ENCODE assay signal across 1 cellular context in the genomic region with DNA sequence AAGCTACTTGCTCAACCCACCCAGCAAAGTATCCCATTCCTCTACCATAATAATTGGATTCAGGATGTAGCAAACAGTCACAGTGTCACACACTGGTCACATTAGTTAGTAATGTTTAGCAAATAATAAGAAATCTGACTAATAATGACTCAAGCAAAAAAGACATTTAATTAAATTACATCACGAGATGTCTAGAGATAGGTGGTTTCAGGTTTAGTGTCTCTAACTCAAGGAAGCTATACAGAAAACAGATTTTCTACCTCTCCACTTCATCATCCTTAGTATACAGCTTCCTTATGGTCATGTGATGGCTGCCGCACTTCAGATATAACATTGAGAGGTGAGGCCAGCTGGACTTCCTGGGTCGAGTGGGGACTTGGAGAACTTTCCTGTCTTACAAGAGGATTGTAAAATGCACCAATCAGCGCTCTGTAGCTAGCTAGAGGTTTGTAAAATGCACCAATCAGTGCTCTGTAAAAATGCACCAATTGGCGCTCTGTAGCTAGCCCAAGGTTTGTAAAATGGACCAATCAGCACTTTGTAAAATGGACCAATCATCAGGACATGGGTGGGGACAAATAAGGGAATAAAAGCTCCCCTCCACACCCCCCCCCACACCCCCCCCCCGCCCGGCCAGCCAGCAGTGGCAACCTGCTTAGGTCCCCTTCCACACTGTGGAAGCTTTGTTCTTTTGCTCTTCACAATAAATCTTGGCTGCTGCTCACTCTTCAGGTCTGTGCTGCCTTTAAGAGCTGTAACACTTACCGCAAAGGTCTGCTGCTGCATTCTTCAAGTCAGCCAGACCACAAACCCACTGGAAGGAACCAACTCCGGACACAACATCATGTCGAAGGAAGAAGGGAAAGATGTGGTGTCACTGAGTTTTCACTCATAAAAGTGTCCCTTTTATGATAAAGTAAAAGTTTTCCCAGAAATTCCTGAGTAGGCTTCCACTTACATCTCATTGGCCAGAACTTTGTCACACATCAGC.
TF ChIP-seq lines count a peak whose summit lies in the region.

No MANE protein-coding gene starts in this region.

TF ChIP-seq in K562, 482 proteins besides CTCF, POLR2A, EP300 and RAD21:
- no peak for TF ChIP-seq BDP1 (IDR thresholded peaks at IDR 0.05; ENCODE audit: insufficient read depth, insufficient read length)
- no peak for TF ChIP-seq GTF2F1 (IDR thresholded peaks at IDR 0.05; ENCODE audit: low read depth, low read length)
- TF ChIP-seq ZNF175 (CRISPR knock-in tag; IDR thresholded peaks at IDR 0.05; ENCODE audit: low read depth), result no peak
- no peak for TF ChIP-seq ZBTB1 (CRISPR knock-in tag; IDR thresholded peaks at IDR 0.05; ENCODE audit: borderline replicate concordance, low read depth)
- no peak for TF ChIP-seq HOXB6 (CRISPR knock-in tag; IDR thresholded peaks at IDR 0.05; ENCODE audit: borderline replicate concordance)
- TF ChIP-seq, protein P1, sequence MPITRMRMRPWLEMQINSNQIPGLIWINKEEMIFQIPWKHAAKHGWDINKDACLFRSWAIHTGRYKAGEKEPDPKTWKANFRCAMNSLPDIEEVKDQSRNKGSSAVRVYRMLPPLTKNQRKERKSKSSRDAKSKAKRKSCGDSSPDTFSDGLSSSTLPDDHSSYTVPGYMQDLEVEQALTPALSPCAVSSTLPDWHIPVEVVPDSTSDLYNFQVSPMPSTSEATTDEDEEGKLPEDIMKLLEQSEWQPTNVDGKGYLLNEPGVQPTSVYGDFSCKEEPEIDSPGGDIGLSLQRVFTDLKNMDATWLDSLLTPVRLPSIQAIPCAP (CRISPR knock-in tag; IDR thresholded peaks at IDR 0.05; ENCODE audit: borderline replicate concordance), result no peak
- peak; percentile 10 for TF ChIP-seq FOS (IDR thresholded peaks at IDR 0.05; ENCODE audit: extremely low read depth, insufficient read length)
- no peak for TF ChIP-seq SMAD2 (IDR thresholded peaks at IDR 0.05; ENCODE audit: low read depth, low read length)
- no peak for TF ChIP-seq GABPB1 (CRISPR knock-in tag; IDR thresholded peaks at IDR 0.05)
- TF ChIP-seq KDM2B (CRISPR knock-in tag; IDR thresholded peaks at IDR 0.05), result no peak
- TF ChIP-seq BMI1 (IDR thresholded peaks at IDR 0.05; ENCODE audit: low read length), result no peak
- TF ChIP-seq ZEB2 (IDR thresholded peaks at IDR 0.05), result no peak
- TF ChIP-seq MTA1 (IDR thresholded peaks at IDR 0.05; ENCODE audit: borderline replicate concordance), result no peak
- TF ChIP-seq ARID1B (IDR thresholded peaks at IDR 0.05), result no peak
- TF ChIP-seq NFYB (IDR thresholded peaks at IDR 0.05; ENCODE audit: extremely low read depth, insufficient read length), result peak; percentile 35
- peak; percentile 61 for TF ChIP-seq ZNF316 (IDR thresholded peaks at IDR 0.05)
- TF ChIP-seq SMARCA4 (IDR thresholded peaks at IDR 0.05), result no peak
- TF ChIP-seq C11orf30 (IDR thresholded peaks at IDR 0.05; ENCODE audit: low read depth), result peak; percentile 50; the same call in 1 of the 2 replicates
- TF ChIP-seq TOE1 (IDR thresholded peaks at IDR 0.05; ENCODE audit: borderline replicate concordance), result no peak
- no peak for TF ChIP-seq TOE1 (CRISPR knock-in tag; IDR thresholded peaks at IDR 0.05; ENCODE audit: borderline replicate concordance, low read depth)
- TF ChIP-seq, protein P2, sequence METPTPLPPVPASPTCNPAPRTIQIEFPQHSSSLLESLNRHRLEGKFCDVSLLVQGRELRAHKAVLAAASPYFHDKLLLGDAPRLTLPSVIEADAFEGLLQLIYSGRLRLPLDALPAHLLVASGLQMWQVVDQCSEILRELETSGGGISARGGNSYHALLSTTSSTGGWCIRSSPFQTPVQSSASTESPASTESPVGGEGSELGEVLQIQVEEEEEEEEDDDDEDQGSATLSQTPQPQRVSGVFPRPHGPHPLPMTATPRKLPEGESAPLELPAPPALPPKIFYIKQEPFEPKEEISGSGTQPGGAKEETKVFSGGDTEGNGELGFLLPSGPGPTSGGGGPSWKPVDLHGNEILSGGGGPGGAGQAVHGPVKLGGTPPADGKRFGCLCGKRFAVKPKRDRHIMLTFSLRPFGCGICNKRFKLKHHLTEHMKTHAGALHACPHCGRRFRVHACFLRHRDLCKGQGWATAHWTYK (CRISPR knock-in tag; IDR thresholded peaks at IDR 0.05), result no peak
- TF ChIP-seq ZNF551 (CRISPR knock-in tag; IDR thresholded peaks at IDR 0.05), result no peak
- no peak for TF ChIP-seq CBX8 (IDR thresholded peaks at IDR 0.05; ENCODE audit: borderline replicate concordance, extremely low read depth, low read depth, low read length, poor library complexity, severe bottlenecking)
- no peak for TF ChIP-seq ETS2 (tag; IDR thresholded peaks at IDR 0.05; ENCODE audit: borderline replicate concordance, poor library complexity, severe bottlenecking)
- TF ChIP-seq, protein P3, sequence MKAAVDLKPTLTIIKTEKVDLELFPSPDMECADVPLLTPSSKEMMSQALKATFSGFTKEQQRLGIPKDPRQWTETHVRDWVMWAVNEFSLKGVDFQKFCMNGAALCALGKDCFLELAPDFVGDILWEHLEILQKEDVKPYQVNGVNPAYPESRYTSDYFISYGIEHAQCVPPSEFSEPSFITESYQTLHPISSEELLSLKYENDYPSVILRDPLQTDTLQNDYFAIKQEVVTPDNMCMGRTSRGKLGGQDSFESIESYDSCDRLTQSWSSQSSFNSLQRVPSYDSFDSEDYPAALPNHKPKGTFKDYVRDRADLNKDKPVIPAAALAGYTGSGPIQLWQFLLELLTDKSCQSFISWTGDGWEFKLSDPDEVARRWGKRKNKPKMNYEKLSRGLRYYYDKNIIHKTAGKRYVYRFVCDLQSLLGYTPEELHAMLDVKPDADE (conservative IDR thresholded peaks at IDR 0.05; ENCODE audit: control insufficient read depth, low read depth, low read length), result no peak
